In the genomic region with DNA sequence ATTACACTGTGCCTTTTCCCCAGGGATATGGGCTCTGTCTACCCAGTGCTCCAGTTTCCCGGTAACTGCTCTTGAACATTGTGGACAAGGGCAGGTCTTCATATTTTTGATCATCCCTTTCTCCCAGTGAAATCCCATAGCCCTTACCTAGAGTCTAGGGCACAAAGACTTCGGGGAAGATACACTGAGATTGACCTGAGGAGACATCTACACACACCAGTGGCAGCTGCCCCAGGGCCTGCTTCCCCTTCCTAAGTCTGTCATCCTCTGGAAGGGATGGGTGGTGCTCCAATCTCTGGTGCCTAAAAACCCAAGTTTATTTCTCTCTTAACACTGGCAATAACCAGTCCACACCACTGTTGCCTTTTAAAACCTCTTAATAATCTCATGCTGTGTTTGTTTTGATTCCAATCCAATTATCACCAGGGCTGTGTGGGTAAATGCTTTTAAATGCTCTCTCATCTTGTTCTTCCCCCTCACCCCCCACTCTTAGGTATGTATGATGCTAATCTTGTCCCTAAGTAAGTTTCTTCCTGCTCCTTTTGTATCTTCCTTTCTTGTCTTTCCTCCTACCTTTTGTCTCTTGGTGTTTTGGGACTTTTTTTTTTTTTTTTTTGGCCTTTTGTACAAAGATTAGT, we compare ENCODE assay signal across 8 cellular contexts. TPM values are rescaled to one million over a fixed set of nuclear protein-coding genes. Genes with fewer than 3 reads are reported as not detected.
A peak's percentile ranks its signal among the peaks of the same experiment; 100 is the strongest.
DNase-seq lines count a peak whose midpoint lies in the region; ATAC-seq, FAIRE-seq and TF ChIP-seq lines count a peak whose summit lies in the region.
"Not testable (repeated sequence)": the region's sequence is repeated elsewhere in the genome, so short reads cannot be mapped to it uniquely, and the experiment has no call there.
"Had no signal": no experiment of that assay in that cellular context is flagged by ENCODE, and none has a peak within 500 bp of the region (broad histone marks: within the 10 kb centered on the region; RNA-seq: fewer than 3 reads in every experiment).

No MANE protein-coding gene starts in this region.

- H3K27me3 Mint-ChIP-seq in progenitor cell of endocrine pancreas = not testable (repeated sequence)

- in situ Hi-C loops in GM12878 (cut with MboI) = not testable (repeated sequence)

- H3K4me1 ChIP-seq in GM12878 (ENCODE audit: control insufficient read depth, insufficient read depth, low read length) (peaks cover 18% of the 10 kb centered on the region), gastroesophageal sphincter (peaks cover 0 to 49% (median 18%) of the 10 kb centered on the region in 3 donors), mesodermal cell (ENCODE audit: control insufficient read depth, insufficient read depth, low read length, poor library complexity, severe bottlenecking) (peaks cover 46% of the 10 kb centered on the region)

- H3K36me3 ChIP-seq in GM12878 (ENCODE audit: control insufficient read depth in 2 of 2, insufficient read depth in 2 of 2, low read length in 1 of 2) (peaks cover 5 to 14% of the 10 kb centered on the region in 2 experiments; a peak in 3 of 4 replicates), gastroesophageal sphincter (peaks cover 0 to 18% of the 10 kb centered on the region in 2 donors), mesodermal cell (ENCODE audit: control insufficient read depth, insufficient read depth, low read length) (peaks cover 19% of the 10 kb centered on the region)

- not testable (repeated sequence) for TF ChIP-seq CTCF in VCaP (conservative IDR thresholded peaks at IDR 0.05); GM12878 (IDR thresholded peaks at IDR 0.05 in 2 of 3, conservative IDR thresholded peaks at IDR 0.05 in 1 of 3; ENCODE audit: control insufficient read depth in 2 of 3, extremely low read depth in 1 of 3, insufficient read depth in 1 of 3, low read depth in 3 of 3, low read length in 3 of 3); gastroesophageal sphincter (IDR thresholded peaks at IDR 0.05); progenitor cell of endocrine pancreas (IDR thresholded peaks at IDR 0.05; ENCODE audit: unreplicated experiment)

- BruUV-seq in GM12878 (replicated peaks; lab: Mats Ljungman, UMichigan) = not testable (repeated sequence)

- not testable (repeated sequence) for H3K4me2 ChIP-seq in GM12878 (ENCODE audit: control insufficient read depth, insufficient read depth)

- H3K27ac ChIP-seq in VCaP (peak overlapping the region; percentile 87), gastroesophageal sphincter (peak overlapping the region in 3 of 4 donors; percentile 26 to 38 (median 35)), mesodermal cell (ENCODE audit: low read depth, low read length, severe bottlenecking) (peak overlapping the region; percentile 58)
- H3K27ac ChIP-seq in GM12878 (ENCODE audit: control insufficient read depth, insufficient read depth) = not testable (repeated sequence)

- intact Hi-C loops in GM12878 (cut with micrococcal nuclease; ENCODE audit: unreplicated experiment) = not testable (repeated sequence)

- not testable (repeated sequence) for H4K20me1 ChIP-seq in GM12878 (ENCODE audit: control insufficient read depth, insufficient read depth)

- not testable (repeated sequence) for H3K9me3 Mint-ChIP-seq in progenitor cell of endocrine pancreas (ENCODE audit: low read depth)

- not testable (repeated sequence) for H3K36me3 Mint-ChIP-seq in progenitor cell of endocrine pancreas (ENCODE audit: insufficient read depth)

- CTCF ChIA-PET in GM12878 (lab: Yijun Ruan, JAX) = interaction anchor here (1.4 to 3.0 kb wide), 5 partner anchors 28 to 94 kb away, joined by 3 to 29 read pairs (median 8); partner anchors contain the start of gene AAAS

- ATAC-seq in GM12878, gastroesophageal sphincter: not testable (repeated sequence)

- FAIRE-seq in GM12891 (lab: Jason Lieb, UNC) = peak; percentile 40
- FAIRE-seq in GM12878 (lab: Jason Lieb, UNC) = peak; percentile 31

- H3K9me3 ChIP-seq in GM12878 (replicated peaks; ENCODE audit: control insufficient read depth, insufficient read depth, low read length); gastroesophageal sphincter; mesodermal cell (ENCODE audit: control insufficient read depth, low read length): not testable (repeated sequence)

- not testable (repeated sequence) for H3K4me3 Mint-ChIP-seq in progenitor cell of endocrine pancreas (ENCODE audit: low read depth)

- TF ChIP-seq EP300 in GM12878 (IDR thresholded peaks at IDR 0.05; ENCODE audit: borderline replicate concordance in 1 of 2, control insufficient read depth in 1 of 2, low read depth in 2 of 2, low read length in 2 of 2); gastroesophageal sphincter (IDR thresholded peaks at IDR 0.05): not testable (repeated sequence)

- TF ChIP-seq POLR2A in GM12891 (IDR thresholded peaks at IDR 0.05; ENCODE audit: low read depth, low read length); GM12878 (IDR thresholded peaks at IDR 0.05; ENCODE audit: low read depth, low read length); gastroesophageal sphincter (IDR thresholded peaks at IDR 0.05): not testable (repeated sequence)

- RAD21 ChIA-PET in GM12878 (lab: Charles Lee; ENCODE audit: unreplicated experiment) = interaction anchor here (1.1 to 3.0 kb wide), 6 partner anchors 33 to 71 kb away, joined by 3 to 34 read pairs (median 11); partner anchors contain the start of gene SP1

- POLR2A ChIA-PET in GM12878 (lab: Charles Lee) = interaction anchor here (0.6 to 2.7 kb wide), 3 partner anchors 37 to 85 kb away, joined by 5 to 24 read pairs (median 5); partner anchors contain the start of gene SP1

- not testable (repeated sequence) for H3K4me3 ChIP-seq in GM12878; gastroesophageal sphincter; mesodermal cell (ENCODE audit: extremely low read depth, insufficient read depth, low read length, poor library complexity, severe bottlenecking)

- not testable (repeated sequence) for H3K27me3 ChIP-seq in GM12878 (replicated peaks in 1 of 2; ENCODE audit: control insufficient read depth in 2 of 2, insufficient read depth in 2 of 2, low read length in 1 of 2); gastroesophageal sphincter

- peak overlapping the region; percentile 67 for H3K27ac Mint-ChIP-seq in progenitor cell of endocrine pancreas

- DNase-seq in GM12891 (ENCODE audit: insufficient read length, low spot score); GM12878 (ENCODE audit: low read depth, low spot score); progenitor cell of endocrine pancreas (ENCODE audit: low spot score, unreplicated experiment): not testable (repeated sequence)
- peak; percentile 19 for DNase-seq in NCI-H146 treated with DMSO at 0.1 percent for 48 hours (lab: John Stamatoyannopoulos, UW; ENCODE audit: unreplicated experiment)

- WGBS in GM12878 (ENCODE audit: insufficient coverage, insufficient replicate concordance, low lambda C conversion rate, missing lambda C conversion rate) = 100% methylated on average over 2 of the region's 2 CpGs
- WGBS in gastroesophageal sphincter (ENCODE audit: low coverage in 1 of 2), 2 donors = 48 to 56% methylated on average over 2 of the region's 2 CpGs
- 80 to 100% methylated on average over 1 of the region's 2 CpGs for WGBS in mesodermal cell (ENCODE audit: insufficient coverage in 2 of 2), 2 experiments

- peaks cover 22% of the 10 kb centered on the region for H3K4me1 Mint-ChIP-seq in progenitor cell of endocrine pancreas (ENCODE audit: low read depth)

- not testable (repeated sequence) for H3K9ac ChIP-seq in GM12878 (ENCODE audit: control insufficient read depth, insufficient read depth, low read length)

- TF ChIP-seq RAD21 in GM12878 (IDR thresholded peaks at IDR 0.05; ENCODE audit: insufficient read depth, low read depth, low read length) = not testable (repeated sequence)

- SMC1A ChIA-PET in GM12878 (lab: Charles Lee; ENCODE audit: uncharacterized antibody, unreplicated experiment) = interaction anchor here (1.5 to 5.7 kb wide), 5 partner anchors 33 to 62 kb away, joined by 5 to 64 read pairs (median 24); partner anchors contain the start of gene SP1

- H3K79me2 ChIP-seq in GM12878 (ENCODE audit: control insufficient read depth, insufficient read depth, low read length) = not testable (repeated sequence)

- not testable (repeated sequence) for H2AFZ ChIP-seq in GM12878 (ENCODE audit: control insufficient read depth, low read depth, low read length)

RNA-seq across cellular contexts. Expression of gene AMHR2, which starts 7.8 kb away (rescaled TPM):
- polyA plus RNA-seq in GM12891 (2012; ENCODE audit: low read depth, missing spikeins) = not detected
- total RNA-seq in GM12878 (2013; cell fraction: nucleolus; rRNA removed) = not detected in 2 replicates
- total RNA-seq in GM12878 (2014; rRNA removed) = not detected in 2 replicates
- total RNA-seq in GM12878 (2014; rRNA removed; fragmentation: Illumina TruSeq; extraction: Trizol) = not detected in 2 replicates
- total RNA-seq in GM12878 (2021) = 0.13 TPM in 1 of 2 replicates, not detected in the other
- not detected for polyA plus RNA-seq in GM12878 (2011; ENCODE audit: low read depth)
- polyA plus RNA-seq in GM12878 (2011; rRNA removed) = not detected in 2 replicates
- polyA plus RNA-seq in GM12878 (2011; cell fraction: cytosol; rRNA removed) = not detected in 2 replicates
- not detected in 2 replicates for polyA plus RNA-seq in GM12878 (2011; cell fraction: nucleus; rRNA removed)
- not detected in 2 replicates for polyA plus RNA-seq in GM12878 (2012)
- not detected in 2 replicates for polyA plus RNA-seq in GM12878 (2014; fragmentation: Illumina TruSeq; extraction: Trizol)
- polyA plus RNA-seq in GM12878 (2014; fragmentation: Nextera tagmentation; extraction: Ambion mirVana) = under 1 TPM in 1 of 2 experiments, not detected in 1; 0.06 TPM
- not detected in 2 replicates for polyA plus RNA-seq in GM12878 (2014; rRNA removed)
- polyA plus RNA-seq in GM12878 (2016; fragmentation: Nextera tagmentation; extraction: Ambion mirVana) = not detected
- not detected in 2 replicates for polyA minus RNA-seq in GM12878 (2011; rRNA and poly(A)+ RNA removed)
- polyA minus RNA-seq in GM12878 (2011; cell fraction: cytosol; rRNA and poly(A)+ RNA removed) = not detected in 2 replicates
- not detected in 2 replicates for polyA minus RNA-seq in GM12878 (2011; cell fraction: nucleus; rRNA and poly(A)+ RNA removed)
- total RNA-seq in gastroesophageal sphincter = under 1 TPM in 1 of 4 donors, not detected in 3; 0.13 TPM
- polyA plus RNA-seq in mesodermal cell (2013, experiment 1 of 2) = 5.8 TPM
- 4.4 TPM for polyA plus RNA-seq in mesodermal cell (2013, experiment 2 of 2)
- 35.1 and 35.7 TPM in 2 replicates for total RNA-seq in progenitor cell of endocrine pancreas
- total RNA-seq: osteoblast had no signal

RNA-seq across cellular contexts. Expression of gene PRR13, which starts 25.7 kb away (rescaled TPM):
- 315 TPM for polyA plus RNA-seq in GM12891 (2012; ENCODE audit: low read depth, missing spikeins)
- total RNA-seq in GM12878 (2013; cell fraction: nucleolus; rRNA removed) = 82.6 and 90.1 TPM in 2 replicates
- total RNA-seq in GM12878 (2014; rRNA removed) (94.2 and 112 TPM in 2 replicates), GM12878 (2014; rRNA removed; fragmentation: Illumina TruSeq; extraction: Trizol) (126 and 133 TPM in 2 replicates), GM12878 (2021) (214 and 224 TPM in 2 replicates), gastroesophageal sphincter (10 to 100 TPM; 54.2 to 73.2 (median 69.6) TPM), progenitor cell of endocrine pancreas (101 and 106 TPM in 2 replicates)
- polyA plus RNA-seq in GM12878 (2011; ENCODE audit: low read depth) = 232 TPM
- polyA plus RNA-seq in GM12878 (2011; rRNA removed) (111 and 116 TPM in 2 replicates), GM12878 (2014; fragmentation: Illumina TruSeq; extraction: Trizol) (271 and 372 TPM in 2 replicates), GM12878 (2014; fragmentation: Nextera tagmentation; extraction: Ambion mirVana) (100 to 1,000 TPM; 339 to 381 TPM), GM12878 (2014; rRNA removed) (195 TPM in 2 replicates), GM12878 (2016; fragmentation: Nextera tagmentation; extraction: Ambion mirVana) (100 to 1,000 TPM; 451 to 462 TPM)
- 130 and 141 TPM in 2 replicates for polyA plus RNA-seq in GM12878 (2011; cell fraction: cytosol; rRNA removed)
- 50.3 and 51.6 TPM in 2 replicates for polyA plus RNA-seq in GM12878 (2011; cell fraction: nucleus; rRNA removed)
- polyA plus RNA-seq in GM12878 (2012) = 263 and 277 TPM in 2 replicates
- polyA minus RNA-seq in GM12878 (2011; rRNA and poly(A)+ RNA removed) = 98.5 and 129 TPM in 2 replicates
- 41.8 and 44.8 TPM in 2 replicates for polyA minus RNA-seq in GM12878 (2011; cell fraction: cytosol; rRNA and poly(A)+ RNA removed)
- polyA minus RNA-seq in GM12878 (2011; cell fraction: nucleus; rRNA and poly(A)+ RNA removed) = 22.7 and 45.4 TPM in 2 replicates
- 99.2 TPM for polyA plus RNA-seq in mesodermal cell (2013, experiment 1 of 2)
- 98.1 TPM for polyA plus RNA-seq in mesodermal cell (2013, experiment 2 of 2)

RNA-seq across cellular contexts. Expression of gene SP1, which starts 35.9 kb away (rescaled TPM):
- polyA plus RNA-seq in GM12891 (2012; ENCODE audit: low read depth, missing spikeins) = 12.2 TPM
- total RNA-seq in GM12878 (2013; cell fraction: nucleolus; rRNA removed) = 61.7 and 67.4 TPM in 2 replicates
- total RNA-seq in GM12878 (2014; rRNA removed) (27.0 and 29.7 TPM in 2 replicates), GM12878 (2014; rRNA removed; fragmentation: Illumina TruSeq; extraction: Trizol) (31.8 and 32.7 TPM in 2 replicates), GM12878 (2021) (46.7 and 49.0 TPM in 2 replicates), gastroesophageal sphincter (10 to 100 TPM; 68.0 to 80.5 (median 74.0) TPM), progenitor cell of endocrine pancreas (90.5 and 92.6 TPM in 2 replicates)
- polyA plus RNA-seq in GM12878 (2011; ENCODE audit: low read depth) = 10.3 TPM
- polyA plus RNA-seq in GM12878 (2011; rRNA removed) (43.9 and 52.0 TPM in 2 replicates), GM12878 (2014; fragmentation: Illumina TruSeq; extraction: Trizol) (33.5 and 35.6 TPM in 2 replicates), GM12878 (2014; fragmentation: Nextera tagmentation; extraction: Ambion mirVana) (1 to 10 TPM; 4.0 to 7.3 TPM), GM12878 (2014; rRNA removed) (22.4 and 23.4 TPM in 2 replicates), GM12878 (2016; fragmentation: Nextera tagmentation; extraction: Ambion mirVana) (1 to 10 TPM; 3.3 to 3.7 TPM)
- 45.8 and 49.4 TPM in 2 replicates for polyA plus RNA-seq in GM12878 (2011; cell fraction: cytosol; rRNA removed)
- 41.3 and 53.9 TPM in 2 replicates for polyA plus RNA-seq in GM12878 (2011; cell fraction: nucleus; rRNA removed)
- 17.4 and 19.4 TPM in 2 replicates for polyA plus RNA-seq in GM12878 (2012)
- polyA minus RNA-seq in GM12878 (2011; rRNA and poly(A)+ RNA removed) = 143 and 181 TPM in 2 replicates
- 31.4 and 35.9 TPM in 2 replicates for polyA minus RNA-seq in GM12878 (2011; cell fraction: cytosol; rRNA and poly(A)+ RNA removed)
- polyA minus RNA-seq in GM12878 (2011; cell fraction: nucleus; rRNA and poly(A)+ RNA removed) = 18.9 and 33.2 TPM in 2 replicates
- polyA plus RNA-seq in mesodermal cell (2013, experiment 1 of 2) = 44.2 TPM
- 37.8 TPM for polyA plus RNA-seq in mesodermal cell (2013, experiment 2 of 2)

RNA-seq across cellular contexts. Expression of gene PCBP2, which starts 36.0 kb away (rescaled TPM):
- polyA plus RNA-seq in GM12891 (2012; ENCODE audit: low read depth, missing spikeins) = 546 TPM
- 454 and 500 TPM in 2 replicates for total RNA-seq in GM12878 (2013; cell fraction: nucleolus; rRNA removed)
- total RNA-seq in GM12878 (2014; rRNA removed) (155 and 164 TPM in 2 replicates), GM12878 (2014; rRNA removed; fragmentation: Illumina TruSeq; extraction: Trizol) (162 and 177 TPM in 2 replicates), GM12878 (2021) (803 and 817 TPM in 2 replicates), gastroesophageal sphincter (100 to 1,000 TPM; 259 to 375 (median 354) TPM), progenitor cell of endocrine pancreas (1,366 and 1,400 TPM in 2 replicates)
- polyA plus RNA-seq in GM12878 (2011; ENCODE audit: low read depth) = 722 TPM
- polyA plus RNA-seq in GM12878 (2011; rRNA removed) (276 and 336 TPM in 2 replicates), GM12878 (2014; fragmentation: Illumina TruSeq; extraction: Trizol) (629 and 689 TPM in 2 replicates), GM12878 (2014; fragmentation: Nextera tagmentation; extraction: Ambion mirVana) (100 to 1,000 TPM; 318 to 348 TPM), GM12878 (2014; rRNA removed) (337 and 342 TPM in 2 replicates), GM12878 (2016; fragmentation: Nextera tagmentation; extraction: Ambion mirVana) (100 to 1,000 TPM; 109 to 127 TPM)
- 364 and 463 TPM in 2 replicates for polyA plus RNA-seq in GM12878 (2011; cell fraction: cytosol; rRNA removed)
- 570 and 649 TPM in 2 replicates for polyA plus RNA-seq in GM12878 (2011; cell fraction: nucleus; rRNA removed)
- 822 and 853 TPM in 2 replicates for polyA plus RNA-seq in GM12878 (2012)
- polyA minus RNA-seq in GM12878 (2011; rRNA and poly(A)+ RNA removed) = 693 and 777 TPM in 2 replicates
- polyA minus RNA-seq in GM12878 (2011; cell fraction: cytosol; rRNA and poly(A)+ RNA removed) = 382 and 437 TPM in 2 replicates
- polyA minus RNA-seq in GM12878 (2011; cell fraction: nucleus; rRNA and poly(A)+ RNA removed) = 188 and 293 TPM in 2 replicates
- 826 TPM for polyA plus RNA-seq in mesodermal cell (2013, experiment 1 of 2)
- polyA plus RNA-seq in mesodermal cell (2013, experiment 2 of 2) = 812 TPM

Comparison
In these comparisons a context has a peak if more than half of its experiments do, and no peak if none do; other contexts are left out.
1. RNA of gene AMHR2, which starts 7.8 kb away (total RNA-seq): 35.1 to 35.7 TPM in progenitor cell of endocrine pancreas; 0.13 TPM in gastroesophageal sphincter and 0.13 TPM in GM12878; every median in the first group is over 10 times any median in the second.